1 cellular context compared by ENCODE assay signal in the genomic region with DNA sequence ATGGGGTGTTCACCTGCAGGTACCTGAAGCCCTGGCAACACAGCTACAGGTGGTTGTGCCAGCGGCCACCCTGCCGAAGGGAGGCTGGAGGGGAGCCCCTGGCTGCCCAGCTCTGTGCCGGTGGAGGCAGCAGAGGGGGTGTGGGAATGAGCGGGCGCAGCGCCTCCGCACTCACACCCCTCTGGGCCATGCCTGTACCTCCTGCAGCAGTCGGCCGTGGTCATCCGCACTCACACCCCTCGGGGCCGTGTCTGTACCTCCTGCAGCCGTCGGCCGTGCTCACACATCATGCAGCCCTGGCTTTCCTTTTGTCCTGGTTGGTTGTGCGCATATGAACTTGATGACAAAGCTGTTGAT.
TF ChIP-seq lines count a peak whose summit lies in the region.

No MANE protein-coding gene starts in this region.

TF ChIP-seq in liver, 16 proteins besides CTCF, POLR2A, EP300 and RAD21:
- no peak for TF ChIP-seq TAF1 (conservative IDR thresholded peaks at IDR 0.05)
- TF ChIP-seq FOXA1 (IDR thresholded peaks at IDR 0.05): no peak
- no peak for TF ChIP-seq JUND (IDR thresholded peaks at IDR 0.05)
- TF ChIP-seq HNF4A (conservative IDR thresholded peaks at IDR 0.05): no peak
- no peak for TF ChIP-seq SP1 (IDR thresholded peaks at IDR 0.05)
- TF ChIP-seq, protein P1, sequence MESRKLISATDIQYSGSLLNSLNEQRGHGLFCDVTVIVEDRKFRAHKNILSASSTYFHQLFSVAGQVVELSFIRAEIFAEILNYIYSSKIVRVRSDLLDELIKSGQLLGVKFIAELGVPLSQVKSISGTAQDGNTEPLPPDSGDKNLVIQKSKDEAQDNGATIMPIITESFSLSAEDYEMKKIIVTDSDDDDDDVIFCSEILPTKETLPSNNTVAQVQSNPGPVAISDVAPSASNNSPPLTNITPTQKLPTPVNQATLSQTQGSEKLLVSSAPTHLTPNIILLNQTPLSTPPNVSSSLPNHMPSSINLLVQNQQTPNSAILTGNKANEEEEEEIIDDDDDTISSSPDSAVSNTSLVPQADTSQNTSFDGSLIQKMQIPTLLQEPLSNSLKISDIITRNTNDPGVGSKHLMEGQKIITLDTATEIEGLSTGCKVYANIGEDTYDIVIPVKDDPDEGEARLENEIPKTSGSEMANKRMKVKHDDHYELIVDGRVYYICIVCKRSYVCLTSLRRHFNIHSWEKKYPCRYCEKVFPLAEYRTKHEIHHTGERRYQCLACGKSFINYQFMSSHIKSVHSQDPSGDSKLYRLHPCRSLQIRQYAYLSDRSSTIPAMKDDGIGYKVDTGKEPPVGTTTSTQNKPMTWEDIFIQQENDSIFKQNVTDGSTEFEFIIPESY (IDR thresholded peaks at IDR 0.05): no peak
- TF ChIP-seq, protein P2, sequence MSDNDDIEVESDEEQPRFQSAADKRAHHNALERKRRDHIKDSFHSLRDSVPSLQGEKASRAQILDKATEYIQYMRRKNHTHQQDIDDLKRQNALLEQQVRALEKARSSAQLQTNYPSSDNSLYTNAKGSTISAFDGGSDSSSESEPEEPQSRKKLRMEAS (IDR thresholded peaks at IDR 0.05): no peak
- TF ChIP-seq NR2F2 (IDR thresholded peaks at IDR 0.05): no peak
- no peak for TF ChIP-seq YY1 (IDR thresholded peaks at IDR 0.05)
